1 cellular context compared by ENCODE assay signal in the genomic region with DNA sequence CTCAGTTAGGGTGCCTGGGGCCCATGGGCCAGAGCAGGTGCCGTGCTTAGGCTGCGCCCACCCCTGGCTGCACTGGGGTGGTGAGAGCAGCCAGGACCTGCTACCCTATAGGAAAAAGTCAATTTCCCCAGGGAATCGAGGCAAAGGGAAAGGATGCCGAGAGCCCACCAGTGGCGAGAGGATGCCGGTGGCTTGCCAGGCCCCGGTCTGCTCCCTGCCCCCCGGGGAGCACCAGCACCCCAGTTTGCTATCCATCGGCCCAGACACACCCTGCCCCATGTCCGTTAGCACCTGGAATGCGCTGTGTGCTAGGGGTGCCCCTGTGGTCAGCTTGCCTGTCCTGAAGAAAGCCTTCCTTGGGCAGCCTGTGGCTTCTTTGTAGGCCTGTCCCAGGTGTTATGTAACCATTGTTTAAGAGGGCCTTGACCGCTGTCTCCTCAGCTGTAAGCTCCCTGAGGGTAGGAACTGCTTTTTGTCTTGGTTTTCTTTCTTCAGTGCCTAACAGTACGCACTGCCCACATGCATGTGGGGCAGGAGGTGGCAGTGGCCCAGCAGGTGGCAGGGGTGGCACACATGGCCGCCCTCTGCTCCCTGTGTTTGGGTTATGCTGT.
TF ChIP-seq lines count a peak whose summit lies in the region.

No MANE protein-coding gene starts in this region.

TF ChIP-seq in H1, 55 proteins besides CTCF, POLR2A, EP300 and RAD21:
- no peak for TF ChIP-seq KDM1A (IDR thresholded peaks at IDR 0.05; ENCODE audit: borderline replicate concordance, low read length)
- no peak for TF ChIP-seq TEAD4 (IDR thresholded peaks at IDR 0.05; ENCODE audit: low read depth, low read length)
- TF ChIP-seq CHD1 (IDR thresholded peaks at IDR 0.05; ENCODE audit: low read depth, low read length) = no peak
- no peak for TF ChIP-seq GTF2F1 (IDR thresholded peaks at IDR 0.05; ENCODE audit: borderline replicate concordance, low read depth, low read length)
- no peak for TF ChIP-seq TCF12 (IDR thresholded peaks at IDR 0.05; ENCODE audit: low read depth, low read length)
